In the genomic region with DNA sequence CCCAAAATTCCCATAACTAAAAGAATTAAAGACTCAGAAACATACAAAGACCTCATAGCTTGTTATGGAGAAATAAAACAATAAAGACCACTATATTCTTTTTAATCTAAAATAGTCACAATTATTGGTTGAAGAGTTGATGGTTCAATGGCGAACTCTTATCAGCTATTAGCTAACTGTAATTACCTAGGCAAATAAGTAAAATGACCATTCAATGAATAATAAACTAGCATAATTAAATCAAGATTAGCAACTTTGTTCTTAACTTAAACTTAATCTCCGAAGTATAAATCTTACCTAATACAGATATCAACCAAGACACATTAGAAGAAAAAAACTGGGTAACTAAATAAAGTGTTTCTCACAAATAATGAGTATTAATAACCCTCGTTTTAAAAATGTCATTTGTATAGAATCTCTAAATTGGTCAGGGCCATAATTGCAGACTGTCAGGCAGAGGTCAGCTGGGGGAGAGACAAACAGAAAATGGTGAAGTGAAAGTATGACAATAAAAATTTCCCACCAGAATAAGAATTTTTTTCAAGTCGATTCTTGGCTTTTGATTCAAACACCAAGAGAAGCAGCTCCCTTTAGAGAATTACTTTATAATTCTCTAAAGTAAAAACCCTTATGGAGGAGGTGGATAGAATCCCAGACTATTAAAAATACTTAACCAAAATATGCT, we compare ENCODE assay signal across 8 cellular contexts. TPM values are rescaled to one million over a fixed set of nuclear protein-coding genes. Genes with fewer than 3 reads are reported as not detected.
DNase-seq lines count a peak whose midpoint lies in the region; ATAC-seq, FAIRE-seq and TF ChIP-seq lines count a peak whose summit lies in the region.

No MANE protein-coding gene starts in this region.

- H3K27ac Mint-ChIP-seq in activated CD4-positive, alpha-beta T cell treated with anti-CD3 and anti-CD28 coated beads, Interleukin-2, amount 10 ng/mL, durations not matched to agents 7 days and 5 days, result peak overlapping the region; percentile 95
- H3K27ac Mint-ChIP-seq in activated T-helper 17 cell treated with anti-CD3 and anti-CD28 coated beads, Interleukin-2, amount 50 U/mL, for 72 hours, result peak overlapping the region; percentile 92

- intact Hi-C loops in kidney (cut with DNase I), result loop anchor here (5.0 kb wide), 1 partner anchor 40 kb away; no protein-coding TSS in a partner anchor
- intact Hi-C loops in testis (cut with DNase I; ENCODE audit: low total_unique reads), result loop anchor here (5.0 kb wide), 2 partner anchors 40 to 85 kb away; no protein-coding TSS in a partner anchor

- peak overlapping the region; percentile 98 for H3K4me3 Mint-ChIP-seq in activated CD4-positive, alpha-beta T cell treated with anti-CD3 and anti-CD28 coated beads, Interleukin-2, amount 10 ng/mL, durations not matched to agents 7 days and 5 days
- H3K4me3 Mint-ChIP-seq in activated T-helper 17 cell treated with anti-CD3 and anti-CD28 coated beads, Interleukin-2, amount 50 U/mL, for 72 hours, result peak overlapping the region; percentile 92

- H3K4me3 ChIP-seq in kidney (ENCODE audit: low read length in 2 of 2) (peak overlapping the region; percentile 90 to 100), testis (peak overlapping the region; percentile 96 to 100)

- peak overlapping the region in 1 of 2 donors; percentile 39 for H3K27ac ChIP-seq in kidney (ENCODE audit: low read depth in 2 of 2, low read length in 2 of 2)
- peak overlapping the region; percentile 99 to 100 for H3K27ac ChIP-seq in testis

- H3K36me3 ChIP-seq in kidney (ENCODE audit: control insufficient read depth in 1 of 2, insufficient read depth in 2 of 2, low read length in 2 of 2), result no peaks in the 10 kb centered on the region
- no peaks in the 10 kb centered on the region for H3K36me3 ChIP-seq in testis (ENCODE audit: low read depth, missing control alignments)

- TF ChIP-seq CTCF in kidney (IDR thresholded peaks at IDR 0.05; ENCODE audit: borderline replicate concordance, extremely low read depth, insufficient read depth), result no peak
- no peak for TF ChIP-seq CTCF in testis (IDR thresholded peaks at IDR 0.05)

- peaks cover 22% of the 10 kb centered on the region for H3K4me1 Mint-ChIP-seq in activated CD4-positive, alpha-beta T cell treated with anti-CD3 and anti-CD28 coated beads, Interleukin-2, amount 10 ng/mL, durations not matched to agents 7 days and 5 days
- peaks cover 8% of the 10 kb centered on the region for H3K4me1 Mint-ChIP-seq in activated T-helper 17 cell treated with anti-CD3 and anti-CD28 coated beads, Interleukin-2, amount 50 U/mL, for 72 hours

- WGBS in testis, 2 donors, result 12 to 13% methylated on average over 4 of the region's 4 CpGs

- ATAC-seq in activated T-helper 17 cell treated with anti-CD3 and anti-CD28 coated beads, Interleukin-2, amount 50 U/mL, for 72 hours (replicated peaks), result no peak

- H3K27me3 ChIP-seq in testis, result no peaks in the 10 kb centered on the region

- H3K9me3 ChIP-seq in kidney (ENCODE audit: control insufficient read depth in 1 of 2, low read length in 2 of 2) (no peaks in the 10 kb centered on the region), testis (no peaks in the 10 kb centered on the region)

- H3K4me1 ChIP-seq in kidney (ENCODE audit: control insufficient read depth in 1 of 2, insufficient read depth in 1 of 2, low read depth in 1 of 2, low read length in 2 of 2), result peaks cover 0 to 9% of the 10 kb centered on the region in 2 donors
- peaks cover 33% of the 10 kb centered on the region for H3K4me1 ChIP-seq in testis

- no peak for DNase-seq in activated CD4-positive, alpha-beta T cell treated with anti-CD3 and anti-CD28 coated beads, Interleukin-2, amount 10 ng/mL, durations not matched to agents 7 days and 5 days
- no peak for DNase-seq in activated CD4-positive, alpha-beta T cell treated with anti-CD3 and anti-CD28 coated beads for 1 hour
- DNase-seq in kidney, result no peak
- no peak for DNase-seq in testis
- no peak for DNase-seq in AG20443 (ENCODE audit: low spot score)
- no peak for DNase-seq in stimulated activated CD4-positive, alpha-beta T cell treated with anti-CD3 and anti-CD28 coated beads, Interleukin-4, amount 100 ng/mL, for 1 hour
- no peak for DNase-seq in NCI-H1694 (lab: John Stamatoyannopoulos, UW)

- CTCF ChIA-PET in activated CD4-positive, alpha-beta T cell treated with anti-CD3 and anti-CD28 coated beads, Interleukin-2, amount 10 ng/mL, durations not matched to agents 7 days and 5 days (lab: Charles Lee), result interaction anchor here (0.7 to 1.4 kb wide), 10 partner anchors 9 to 85 kb away, joined by 3 to 5 read pairs (median 3); no protein-coding TSS in a partner anchor

- FAIRE-seq in kidney (lab: Jason Lieb, UNC), result no peak

- no peak for TF ChIP-seq POLR2A in testis (IDR thresholded peaks at IDR 0.05)

- POLR2A ChIA-PET in activated CD4-positive, alpha-beta T cell treated with anti-CD3 and anti-CD28 coated beads, Interleukin-2, amount 10 ng/mL, durations not matched to agents 7 days and 5 days (lab: Charles Lee), result no interaction called here

- H3K9ac ChIP-seq in kidney (ENCODE audit: low read length in 2 of 2), result peak overlapping the region; percentile 83 to 87

- H3K36me3 Mint-ChIP-seq in activated CD4-positive, alpha-beta T cell treated with anti-CD3 and anti-CD28 coated beads, Interleukin-2, amount 10 ng/mL, durations not matched to agents 7 days and 5 days (ENCODE audit: low read depth), result peaks cover 13% of the 10 kb centered on the region
- H3K36me3 Mint-ChIP-seq in activated T-helper 17 cell treated with anti-CD3 and anti-CD28 coated beads, Interleukin-2, amount 50 U/mL, for 72 hours (ENCODE audit: low read depth), result peaks cover 22% of the 10 kb centered on the region

- no peaks in the 10 kb centered on the region for H3K27me3 Mint-ChIP-seq in activated CD4-positive, alpha-beta T cell treated with anti-CD3 and anti-CD28 coated beads, Interleukin-2, amount 10 ng/mL, durations not matched to agents 7 days and 5 days
- no peaks in the 10 kb centered on the region for H3K27me3 Mint-ChIP-seq in activated T-helper 17 cell treated with anti-CD3 and anti-CD28 coated beads, Interleukin-2, amount 50 U/mL, for 72 hours

- no peaks in the 10 kb centered on the region for H3K9me3 Mint-ChIP-seq in activated CD4-positive, alpha-beta T cell treated with anti-CD3 and anti-CD28 coated beads, Interleukin-2, amount 10 ng/mL, durations not matched to agents 7 days and 5 days
- H3K9me3 Mint-ChIP-seq in activated T-helper 17 cell treated with anti-CD3 and anti-CD28 coated beads, Interleukin-2, amount 50 U/mL, for 72 hours, result no peaks in the 10 kb centered on the region

RNA-seq across cellular contexts. Expression of a gene that starts 1.7 kb away (rescaled TPM):
- 100 to 1,000 TPM in 1 of 2 experiments, 10 to 100 TPM in 1; 94.2 to 100 TPM for total RNA-seq in activated CD4-positive, alpha-beta T cell treated with anti-CD3 and anti-CD28 coated beads, Interleukin-2, amount 10 ng/mL, durations not matched to agents 7 days and 5 days
- total RNA-seq in activated T-helper 17 cell treated with anti-CD3 and anti-CD28 coated beads, Interleukin-2, amount 50 U/mL, for 72 hours, result 100 to 1,000 TPM in 1 of 2 donors, 10 to 100 TPM in 1; 39.9 to 101 TPM
- 267 TPM for total RNA-seq in kidney
- 45.6 TPM for polyA plus RNA-seq in kidney (ENCODE audit: insufficient read depth, low read depth, low replicate concordance)
- total RNA-seq in testis, result 100 to 1,000 TPM; 156 to 185 TPM
- 86.8 TPM for polyA plus RNA-seq in testis (ENCODE audit: insufficient read depth, low read depth, low replicate concordance)

RNA-seq across cellular contexts. Expression of a gene that starts 49.8 kb away (rescaled TPM):
- 1 to 10 TPM; 1.2 to 1.6 TPM for total RNA-seq in activated CD4-positive, alpha-beta T cell treated with anti-CD3 and anti-CD28 coated beads, Interleukin-2, amount 10 ng/mL, durations not matched to agents 7 days and 5 days
- 1 to 10 TPM; 1.8 to 1.9 TPM for total RNA-seq in activated T-helper 17 cell treated with anti-CD3 and anti-CD28 coated beads, Interleukin-2, amount 50 U/mL, for 72 hours
- 0.47 TPM for total RNA-seq in kidney
- polyA plus RNA-seq in kidney (ENCODE audit: insufficient read depth, low read depth, low replicate concordance), result 0.69 TPM
- total RNA-seq in testis, result 100 to 1,000 TPM in 1 of 2 donors, 10 to 100 TPM in 1; 46.8 to 104 TPM
- 84.9 TPM for polyA plus RNA-seq in testis (ENCODE audit: insufficient read depth, low read depth, low replicate concordance)

Comparison
In these comparisons a context has a peak if more than half of its experiments do, and no peak if none do; other contexts are left out.
1. RNA of a gene that starts 49.8 kb away (total RNA-seq): 46.8 to 104 TPM in testis; 1.8 to 1.9 TPM in activated T-helper 17 cell treated with anti-CD3 and anti-CD28 coated beads, Interleukin-2, amount 50 U/mL, for 72 hours, 1.2 to 1.6 TPM in activated CD4-positive, alpha-beta T cell treated with anti-CD3 and anti-CD28 coated beads, Interleukin-2, amount 10 ng/mL, durations not matched to agents 7 days and 5 days and 0.47 TPM in kidney (single experiment); every median in the first group is over 10 times any median in the second.